Comparison of ENCODE assay signal across 13 cellular contexts in genomic region chr2:162071016-162071415, GRCh38. TPM values are rescaled to one million over a fixed set of nuclear protein-coding genes. Genes with fewer than 3 reads are reported as not detected.
DNase-seq lines count a peak whose midpoint lies in the region; ATAC-seq and TF ChIP-seq lines count a peak whose summit lies in the region.
"Had no signal": no experiment of that assay in that cellular context is flagged by ENCODE, and none has a peak within 500 bp of the region (broad histone marks: within the 10 kb centered on the region; RNA-seq: fewer than 3 reads in every experiment).

No MANE protein-coding gene starts in this region.

- peaks cover 9 to 12% of the 10 kb centered on the region in 2 donors for H3K27me3 Mint-ChIP-seq in natural killer cell treated with Interleukin-12 subunit alpha and Interleukin-12 subunit beta and Interleukin-15 and Interleukin-18, amount 100 ng/mL, for 72 hours
- H3K27me3 Mint-ChIP-seq in natural killer cell (ENCODE audit: low read depth in 2 of 2) (peaks cover 27 to 37% of the 10 kb centered on the region in 2 donors), T-helper 17 cell (no peaks in the 10 kb centered on the region)
- peaks cover 35 to 44% of the 10 kb centered on the region in 2 donors for H3K27me3 Mint-ChIP-seq in stimulated activated naive B cell treated with anti-CD40 and anti-IgM and Interleukin-4, amounts not matched to agents 10 μg/mL and 1 μg/mL and 100 μg/mL, for 72 hours

- H3K36me3 ChIP-seq in upper lobe of right lung = no peaks in the 10 kb centered on the region
- H3K36me3 ChIP-seq: BE2C had no signal

- intact Hi-C loops in natural killer cell (cut with micrococcal nuclease) = no loop called here
- intact Hi-C loops in upper lobe of right lung (cut with DNase I) = no loop called here
- intact Hi-C loops in lower leg skin (cut with DNase I; ENCODE audit: low total_unique reads) = no loop called here

- peaks cover 28% of the 10 kb centered on the region for H3K36me3 Mint-ChIP-seq in natural killer cell treated with Interleukin-12 subunit alpha and Interleukin-12 subunit beta and Interleukin-15 and Interleukin-18, amount 100 ng/mL, for 72 hours
- H3K36me3 Mint-ChIP-seq in natural killer cell (no peaks in the 10 kb centered on the region), T-helper 17 cell (ENCODE audit: low read depth) (peaks cover 7% of the 10 kb centered on the region)
- H3K36me3 Mint-ChIP-seq in stimulated activated naive B cell treated with anti-CD40 and anti-IgM and Interleukin-4, amounts not matched to agents 10 μg/mL and 1 μg/mL and 100 μg/mL, for 72 hours = no peaks in the 10 kb centered on the region

- TF ChIP-seq CTCF in natural killer cell (IDR thresholded peaks at IDR 0.05) (no peak), fibroblast of villous mesenchyme (IDR thresholded peaks at IDR 0.05; ENCODE audit: insufficient read depth, low read depth, low read length) (no peak), upper lobe of right lung (IDR thresholded peaks at IDR 0.05) (no peak), lower leg skin (IDR thresholded peaks at IDR 0.05) (no peak)

- ATAC-seq in natural killer cell treated with Interleukin-12 subunit alpha and Interleukin-12 subunit beta and Interleukin-15 and Interleukin-18, amount 100 ng/mL, for 72 hours = no peak
- ATAC-seq in natural killer cell (no peak), T-helper 17 cell (no peak), upper lobe of right lung (no peak)
- no peak for ATAC-seq in stimulated activated naive B cell treated with anti-CD40 and anti-IgM and Interleukin-4, amounts not matched to agents 10 μg/mL and 1 μg/mL and 100 μg/mL, for 72 hours (replicated peaks)

- peak overlapping the region; percentile 91 for H3K4me3 ChIP-seq in fibroblast of villous mesenchyme (ENCODE audit: low read depth, low read length)
- no peak overlapping the region for H3K4me3 ChIP-seq in upper lobe of right lung
- H3K4me3 ChIP-seq in lower leg skin (ENCODE audit: low read depth, poor library complexity, severe bottlenecking) = no peak overlapping the region

- WGBS in lower leg skin, 2 donors = 77 to 87% methylated on average over 2 of the region's 2 CpGs

- no peak for DNase-seq in natural killer cell treated with Interleukin-12 subunit alpha and Interleukin-12 subunit beta and Interleukin-15 and Interleukin-18, amount 100 ng/mL, for 72 hours (ENCODE audit: low spot score)
- DNase-seq in natural killer cell (no peak), T-helper 17 cell (no peak), fibroblast of villous mesenchyme (ENCODE audit: low read depth) (peak; percentile 88), upper lobe of right lung (no peak), lower leg skin (ENCODE audit: low spot score in 2 of 2) (no peak), NCI-H446 treated with DMSO at 0.1 percent for 48 hours (lab: John Stamatoyannopoulos, UW) (no peak)
- no peak for DNase-seq in stimulated activated naive B cell treated with anti-CD40 and anti-IgM and Interleukin-4, amounts not matched to agents 10 μg/mL and 1 μg/mL and 100 μg/mL, for 72 hours
- DNase-seq: activated CD8-positive, alpha-beta memory T cell treated with anti-CD3 and anti-CD28 coated beads, Interleukin-2, amount 50 U/mL, for 4 hours; BE2C; midbrain; NCI-H1048; stimulated activated CD4-positive, alpha-beta T cell treated with anti-CD3 and anti-CD28 coated beads, Interleukin-2, amount 100 ng/mL, for 24 hours had no signal

- H3K27me3 ChIP-seq in upper lobe of right lung = no peaks in the 10 kb centered on the region
- H3K27me3 ChIP-seq: BE2C had no signal

- H3K4me1 Mint-ChIP-seq in natural killer cell treated with Interleukin-12 subunit alpha and Interleukin-12 subunit beta and Interleukin-15 and Interleukin-18, amount 100 ng/mL, for 72 hours (ENCODE audit: low read depth in 2 of 2) = peaks cover 37 to 42% of the 10 kb centered on the region in 2 donors
- H3K4me1 Mint-ChIP-seq in natural killer cell (peaks cover 0 to 18% of the 10 kb centered on the region in 2 donors), T-helper 17 cell (peaks cover 53% of the 10 kb centered on the region)
- peaks cover 7 to 18% of the 10 kb centered on the region in 2 donors for H3K4me1 Mint-ChIP-seq in stimulated activated naive B cell treated with anti-CD40 and anti-IgM and Interleukin-4, amounts not matched to agents 10 μg/mL and 1 μg/mL and 100 μg/mL, for 72 hours

- peaks cover 4% of the 10 kb centered on the region for H3K9me3 Mint-ChIP-seq in natural killer cell treated with Interleukin-12 subunit alpha and Interleukin-12 subunit beta and Interleukin-15 and Interleukin-18, amount 100 ng/mL, for 72 hours
- H3K9me3 Mint-ChIP-seq in natural killer cell = no peaks in the 10 kb centered on the region
- no peaks in the 10 kb centered on the region for H3K9me3 Mint-ChIP-seq in stimulated activated naive B cell treated with anti-CD40 and anti-IgM and Interleukin-4, amounts not matched to agents 10 μg/mL and 1 μg/mL and 100 μg/mL, for 72 hours

- H3K4me1 ChIP-seq in upper lobe of right lung = peaks cover 13% of the 10 kb centered on the region
- H3K4me1 ChIP-seq: BE2C had no signal

- TF ChIP-seq POLR2A in lower leg skin (IDR thresholded peaks at IDR 0.05) = no peak

- no peak overlapping the region for H3K27ac ChIP-seq in upper lobe of right lung

- H3K27ac Mint-ChIP-seq in natural killer cell treated with Interleukin-12 subunit alpha and Interleukin-12 subunit beta and Interleukin-15 and Interleukin-18, amount 100 ng/mL, for 72 hours = peak overlapping the region in 1 of 2 donors; percentile 68
- H3K27ac Mint-ChIP-seq in natural killer cell (no peak overlapping the region), T-helper 17 cell (peak overlapping the region; percentile 48)
- H3K27ac Mint-ChIP-seq in stimulated activated naive B cell treated with anti-CD40 and anti-IgM and Interleukin-4, amounts not matched to agents 10 μg/mL and 1 μg/mL and 100 μg/mL, for 72 hours = no peak overlapping the region

- H3K9me3 ChIP-seq in T-helper 17 cell (ENCODE audit: control insufficient read depth, low read length, poor library complexity, severe bottlenecking) = no peaks in the 10 kb centered on the region
- H3K9me3 ChIP-seq in upper lobe of right lung = no peaks in the 10 kb centered on the region
- H3K9me3 ChIP-seq: BE2C had no signal

- H3K4me3 Mint-ChIP-seq in natural killer cell treated with Interleukin-12 subunit alpha and Interleukin-12 subunit beta and Interleukin-15 and Interleukin-18, amount 100 ng/mL, for 72 hours = peak overlapping the region; percentile 82
- no peak overlapping the region for H3K4me3 Mint-ChIP-seq in natural killer cell
- H3K4me3 Mint-ChIP-seq in T-helper 17 cell = peak overlapping the region; percentile 39
- no peak overlapping the region for H3K4me3 Mint-ChIP-seq in stimulated activated naive B cell treated with anti-CD40 and anti-IgM and Interleukin-4, amounts not matched to agents 10 μg/mL and 1 μg/mL and 100 μg/mL, for 72 hours

RNA-seq across cellular contexts. Expression of gene DPP4, which starts 3.0 kb away (rescaled TPM):
- total RNA-seq in natural killer cell treated with Interleukin-12 subunit alpha and Interleukin-12 subunit beta and Interleukin-15 and Interleukin-18, amount 100 ng/mL, for 72 hours = 100 to 1,000 TPM in 1 of 2 donors, 10 to 100 TPM in 1; 89.4 to 102 TPM
- 1 to 10 TPM; 1.8 to 2.3 (median 1.8) TPM for total RNA-seq in natural killer cell
- total RNA-seq in T-helper 17 cell = 10 to 100 TPM; 53.6 to 57.3 TPM
- total RNA-seq in fibroblast of villous mesenchyme = 58.6 and 130 TPM in 2 replicates
- 30.7 TPM for total RNA-seq in upper lobe of right lung
- total RNA-seq in lower leg skin = 1 to 10 TPM; 3.2 to 6.4 (median 5.1) TPM

Comparison
In these comparisons a context has a peak if more than half of its experiments do, and no peak if none do; other contexts are left out.
1. H3K4me3 Mint-ChIP-seq: peak in natural killer cell treated with Interleukin-12 subunit alpha and Interleukin-12 subunit beta and Interleukin-15 and Interleukin-18, amount 100 ng/mL, for 72 hours (single experiment) and T-helper 17 cell (single experiment); none in natural killer cell (single experiment) and stimulated activated naive B cell treated with anti-CD40 and anti-IgM and Interleukin-4, amounts not matched to agents 10 μg/mL and 1 μg/mL and 100 μg/mL, for 72 hours (0 of 2).